ENCODE assay signal across 11 cellular contexts in genomic region chr15:44633603-44634002, GRCh38. TPM values are rescaled to one million over a fixed set of nuclear protein-coding genes. Genes with fewer than 3 reads are reported as not detected.
DNase-seq lines count a peak whose midpoint lies in the region; ATAC-seq and TF ChIP-seq lines count a peak whose summit lies in the region.
"Had no signal": no experiment of that assay in that cellular context is flagged by ENCODE, and none has a peak within 500 bp of the region (broad histone marks: within the 10 kb centered on the region; RNA-seq: fewer than 3 reads in every experiment).

No MANE protein-coding gene starts in this region.

- TF ChIP-seq CTCF in choroid plexus epithelial cell (conservative IDR thresholded peaks at IDR 0.05; ENCODE audit: low read depth, low read length), result no peak

- in situ Hi-C loops in HAP-1 (cut with MboI; ENCODE audit: low sequenced_read_pairs), result no loop called here

- H3K4me2 ChIP-seq in skeletal muscle satellite cell (ENCODE audit: low read length), result peak overlapping the region; percentile 72

- peak overlapping the region; percentile 100 for H3K27ac Mint-ChIP-seq in activated T-cell treated with anti-CD3 and anti-CD28 coated beads, Interleukin-2, amount 50 U/mL, for 72 hours

- H3K9me3 ChIP-seq in skeletal muscle satellite cell (replicated peaks; ENCODE audit: low read length), result no peaks in the 10 kb centered on the region
- no peaks in the 10 kb centered on the region for H3K9me3 ChIP-seq in HAP-1
- H3K9me3 ChIP-seq: esophagus squamous epithelium had no signal

- no peaks in the 10 kb centered on the region for H3K27me3 ChIP-seq in skeletal muscle satellite cell (ENCODE audit: control insufficient read depth, insufficient read depth, low read length)
- no peaks in the 10 kb centered on the region for H3K27me3 ChIP-seq in HAP-1 (ENCODE audit: low read depth)
- H3K27me3 ChIP-seq: esophagus squamous epithelium had no signal

- H3K36me3 Mint-ChIP-seq in activated T-cell treated with anti-CD3 and anti-CD28 coated beads, Interleukin-2, amount 50 U/mL, for 72 hours (ENCODE audit: insufficient read depth in 2 of 2), result peaks cover 10 to 39% of the 10 kb centered on the region in 2 donors

- DNase-seq in activated T-cell treated with anti-CD3 and anti-CD28 coated beads, Interleukin-2, amount 50 U/mL, for 72 hours, result peak; percentile 29 to 39
- no peak for DNase-seq in activated T-cell treated with anti-CD3 and anti-CD28 coated beads, Interleukin-2, amount 50 U/mL, for 48 hours
- DNase-seq in RPMI7951 (ENCODE audit: low read depth), result peak; percentile 8
- DNase-seq in choroid plexus epithelial cell (ENCODE audit: low read depth), result peak; percentile 52
- no peak for DNase-seq in HAP-1 (ENCODE audit: low spot score in 2 of 2)
- no peak for DNase-seq in NCI-H1105 (lab: John Stamatoyannopoulos, UW)
- DNase-seq: aorta, esophagus squamous epithelium, NCI-H1436 treated with DMSO at 0.1 percent for 48 hours had no signal

- H3K4me3 ChIP-seq in choroid plexus epithelial cell (ENCODE audit: low read depth, low read length) (no peak overlapping the region), skeletal muscle satellite cell (ENCODE audit: low read length) (peak overlapping the region; percentile 42), HAP-1 (no peak overlapping the region)
- H3K4me3 ChIP-seq: esophagus squamous epithelium had no signal

- H3K4me1 ChIP-seq in skeletal muscle satellite cell (ENCODE audit: control insufficient read depth, insufficient read depth, low read length) (peaks cover 20% of the 10 kb centered on the region), HAP-1 (no peaks in the 10 kb centered on the region)

- H3K9ac ChIP-seq in skeletal muscle satellite cell (ENCODE audit: low read depth, low read length), result peak overlapping the region; percentile 58

- no peaks in the 10 kb centered on the region for H3K27me3 Mint-ChIP-seq in activated T-cell treated with anti-CD3 and anti-CD28 coated beads, Interleukin-2, amount 50 U/mL, for 72 hours (ENCODE audit: low read depth)

- H3K36me3 ChIP-seq in skeletal muscle satellite cell (ENCODE audit: insufficient read depth, low read length), result peaks cover 41% of the 10 kb centered on the region
- H3K36me3 ChIP-seq in HAP-1 (replicated peaks), result peaks cover 34% of the 10 kb centered on the region

- peak; percentile 84 to 85 for ATAC-seq in activated T-cell treated with anti-CD3 and anti-CD28 coated beads, Interleukin-2, amount 50 U/mL, for 72 hours (replicated peaks in 1 of 2)
- ATAC-seq in HG03159 (IDR thresholded peaks at IDR 0.05; ENCODE audit: unreplicated experiment), result no peak

- peak overlapping the region; percentile 79 to 88 for H3K4me3 Mint-ChIP-seq in activated T-cell treated with anti-CD3 and anti-CD28 coated beads, Interleukin-2, amount 50 U/mL, for 72 hours

- no peaks in the 10 kb centered on the region for H3K9me3 Mint-ChIP-seq in activated T-cell treated with anti-CD3 and anti-CD28 coated beads, Interleukin-2, amount 50 U/mL, for 72 hours

- peaks cover 30% of the 10 kb centered on the region for H3K4me1 Mint-ChIP-seq in activated T-cell treated with anti-CD3 and anti-CD28 coated beads, Interleukin-2, amount 50 U/mL, for 72 hours (ENCODE audit: low read depth)

RNA-seq across cellular contexts. Expression of gene SPG11, which starts 29.9 kb away (rescaled TPM):
- 100 to 1,000 TPM; 127 to 134 TPM for total RNA-seq in activated T-cell treated with anti-CD3 and anti-CD28 coated beads, Interleukin-2, amount 50 U/mL, for 72 hours
- total RNA-seq in RPMI7951 (2014; rRNA removed; shearing (Covaris generic)), result 44.6 and 50.5 TPM in 2 replicates
- total RNA-seq in skeletal muscle satellite cell (2012; rRNA removed), result 39.8 and 40.2 TPM in 2 replicates

Comparison
In these comparisons a context has a peak if more than half of its experiments do, and no peak if none do; other contexts are left out.
1. DNase-seq: peak in activated T-cell treated with anti-CD3 and anti-CD28 coated beads, Interleukin-2, amount 50 U/mL, for 72 hours (2 of 2), RPMI7951 (single experiment) and choroid plexus epithelial cell (single experiment); none in activated T-cell treated with anti-CD3 and anti-CD28 coated beads, Interleukin-2, amount 50 U/mL, for 48 hours (0 of 2), HAP-1 (0 of 2) and NCI-H1105 (single experiment).